8 cellular contexts compared by ENCODE assay signal in genomic region chr18:48777026-48777736, GRCh38.
DNase-seq lines count a peak whose midpoint lies in the region; TF ChIP-seq lines count a peak whose summit lies in the region.

No MANE protein-coding gene starts in this region.

- TF ChIP-seq POLR2A in uterus (IDR thresholded peaks at IDR 0.05), result no peak

- H3K4me3 ChIP-seq in foreskin fibroblast (ENCODE audit: low read depth in 1 of 2, low read length in 2 of 2) (no peak overlapping the region), uterus (no peak overlapping the region)

- peaks cover 20% of the 10 kb centered on the region for H3K36me3 Mint-ChIP-seq in HFFc6 (ENCODE audit: low read depth)
- no peaks in the 10 kb centered on the region for H3K36me3 Mint-ChIP-seq in activated T-helper 1 cell treated with anti-CD3 and anti-CD28 coated beads, Interleukin-12 subunit alpha, Interleukin-12 subunit beta, Interleukin-2, Interleukin-4 antibody, amounts not matched to agents 30 ng/mL and 10 ng/mL and 1 ng/mL, durations not matched to agents 14 hours and 24 hours and 36 hours (ENCODE audit: low read depth)

- H3K4me1 Mint-ChIP-seq in HFFc6 (ENCODE audit: low read depth), result peaks cover 50% of the 10 kb centered on the region
- peaks cover 14% of the 10 kb centered on the region for H3K4me1 Mint-ChIP-seq in activated T-helper 1 cell treated with anti-CD3 and anti-CD28 coated beads, Interleukin-12 subunit alpha, Interleukin-12 subunit beta, Interleukin-2, Interleukin-4 antibody, amounts not matched to agents 30 ng/mL and 10 ng/mL and 1 ng/mL, durations not matched to agents 14 hours and 24 hours and 36 hours (ENCODE audit: low read depth)

- peaks cover 0 to 24% of the 10 kb centered on the region in 2 donors for H3K4me1 ChIP-seq in uterus

- no peaks in the 10 kb centered on the region for H3K9me3 ChIP-seq in uterus

- peak; percentile 94 for TF ChIP-seq CTCF in HFFc6 (IDR thresholded peaks at IDR 0.05)
- TF ChIP-seq CTCF in foreskin fibroblast (IDR thresholded peaks at IDR 0.05; ENCODE audit: low read depth, low read length), result peak; percentile 80
- TF ChIP-seq CTCF in uterus (IDR thresholded peaks at IDR 0.05), result peak; percentile 72 to 83 (median 79)

- no peak overlapping the region; the same call in 1 of the 2 replicates for H3K27ac Mint-ChIP-seq in HFFc6
- no peak overlapping the region for H3K27ac Mint-ChIP-seq in activated T-helper 1 cell treated with anti-CD3 and anti-CD28 coated beads, Interleukin-12 subunit alpha, Interleukin-12 subunit beta, Interleukin-2, Interleukin-4 antibody, amounts not matched to agents 30 ng/mL and 10 ng/mL and 1 ng/mL, durations not matched to agents 14 hours and 24 hours and 36 hours

- H3K27me3 ChIP-seq in uterus, result no peaks in the 10 kb centered on the region

- no peak overlapping the region for H3K4me3 Mint-ChIP-seq in HFFc6
- no peak overlapping the region for H3K4me3 Mint-ChIP-seq in activated T-helper 1 cell treated with anti-CD3 and anti-CD28 coated beads, Interleukin-12 subunit alpha, Interleukin-12 subunit beta, Interleukin-2, Interleukin-4 antibody, amounts not matched to agents 30 ng/mL and 10 ng/mL and 1 ng/mL, durations not matched to agents 14 hours and 24 hours and 36 hours

- no peaks in the 10 kb centered on the region for H3K36me3 ChIP-seq in uterus

- H3K27me3 Mint-ChIP-seq in HFFc6 (ENCODE audit: insufficient read depth), result peaks cover 12% of the 10 kb centered on the region
- no peaks in the 10 kb centered on the region for H3K27me3 Mint-ChIP-seq in activated T-helper 1 cell treated with anti-CD3 and anti-CD28 coated beads, Interleukin-12 subunit alpha, Interleukin-12 subunit beta, Interleukin-2, Interleukin-4 antibody, amounts not matched to agents 30 ng/mL and 10 ng/mL and 1 ng/mL, durations not matched to agents 14 hours and 24 hours and 36 hours (ENCODE audit: insufficient read depth)

- H3K9me3 Mint-ChIP-seq in HFFc6, result no peaks in the 10 kb centered on the region
- no peaks in the 10 kb centered on the region for H3K9me3 Mint-ChIP-seq in activated T-helper 1 cell treated with anti-CD3 and anti-CD28 coated beads, Interleukin-12 subunit alpha, Interleukin-12 subunit beta, Interleukin-2, Interleukin-4 antibody, amounts not matched to agents 30 ng/mL and 10 ng/mL and 1 ng/mL, durations not matched to agents 14 hours and 24 hours and 36 hours

- intact Hi-C loops in activated T-helper 1 cell treated with anti-CD3 and anti-CD28 coated beads, Interleukin-12 subunit alpha, Interleukin-12 subunit beta, Interleukin-2, Interleukin-4 antibody, amounts not matched to agents 30 ng/mL and 10 ng/mL and 1 ng/mL, durations not matched to agents 14 hours and 24 hours and 36 hours (cut with micrococcal nuclease), result loop anchor here (1.0 to 10.0 kb wide), 10 partner anchors 24 to 668 kb away; no protein-coding TSS in a partner anchor
- intact Hi-C loops in posterior vena cava (cut with DNase I), result loop anchor here (5.0 to 10.0 kb wide), 3 partner anchors 170 to 408 kb away; no protein-coding TSS in a partner anchor
- intact Hi-C loops in uterus (cut with DNase I; ENCODE audit: low total_unique reads), result loop anchor here (10.0 kb wide), 1 partner anchor 168 kb away; no protein-coding TSS in a partner anchor

- no peak overlapping the region for H3K27ac ChIP-seq in uterus

- DNase-seq in NCI-H82 (lab: John Stamatoyannopoulos, UW) (peak; percentile 53), NCI-H82 treated with DMSO at 0.1 percent for 48 hours (lab: John Stamatoyannopoulos, UW; ENCODE audit: unreplicated experiment) (no peak), HFFc6 (peak; percentile 16), OCI-M1 (lab: John Stamatoyannopoulos, UW) (peak; percentile 73), foreskin fibroblast (peak in 1 of 2 donors; percentile 58), posterior vena cava (ENCODE audit: low spot score) (peak; percentile 88), uterus (peak; percentile 38 to 53)
- DNase-seq in activated T-helper 1 cell treated with anti-CD3 and anti-CD28 coated beads, Interleukin-12 subunit alpha, Interleukin-12 subunit beta, Interleukin-2, Interleukin-4 antibody, amounts not matched to agents 30 ng/mL and 10 ng/mL and 1 ng/mL, durations not matched to agents 14 hours and 24 hours and 36 hours (ENCODE audit: low spot score), result peak; percentile 59
